Comparison of ENCODE assay signal across 8 cellular contexts in genomic region chr9:91714020-91714721, GRCh38.
DNase-seq lines count a peak whose midpoint lies in the region; ATAC-seq and TF ChIP-seq lines count a peak whose summit lies in the region.

No MANE protein-coding gene starts in this region.

- H2AFZ ChIP-seq in Karpas-422 (ENCODE audit: low read length): no peak overlapping the region

- peak; percentile 27 for TF ChIP-seq POLR2A in GM18951 (IDR thresholded peaks at IDR 0.05; ENCODE audit: extremely low read depth, insufficient read depth, insufficient read length)
- TF ChIP-seq POLR2A in erythroblast (IDR thresholded peaks at IDR 0.05; ENCODE audit: low read length): no peak

- peaks cover 6% of the 10 kb centered on the region; the same call in 1 of the 2 replicates for H3K9me3 ChIP-seq in Karpas-422 (ENCODE audit: low read length)

- H3K36me3 Mint-ChIP-seq in natural killer cell treated with Interleukin-12 subunit alpha and Interleukin-12 subunit beta and Interleukin-15 and Interleukin-18, amount 100 ng/mL, for 72 hours: peaks cover 8% of the 10 kb centered on the region

- peak overlapping the region; percentile 56 for H3K4me3 Mint-ChIP-seq in natural killer cell treated with Interleukin-12 subunit alpha and Interleukin-12 subunit beta and Interleukin-15 and Interleukin-18, amount 100 ng/mL, for 72 hours

- ATAC-seq in natural killer cell treated with Interleukin-12 subunit alpha and Interleukin-12 subunit beta and Interleukin-15 and Interleukin-18, amount 100 ng/mL, for 72 hours: peak; percentile 56 to 76
- ATAC-seq in GM21447 (IDR thresholded peaks at IDR 0.05; ENCODE audit: unreplicated experiment) (no peak), HG03521 (IDR thresholded peaks at IDR 0.05; ENCODE audit: unreplicated experiment) (no peak)

- H3K27me3 Mint-ChIP-seq in natural killer cell treated with Interleukin-12 subunit alpha and Interleukin-12 subunit beta and Interleukin-15 and Interleukin-18, amount 100 ng/mL, for 72 hours: peaks cover 8 to 22% of the 10 kb centered on the region in 2 donors

- no peak for TF ChIP-seq CTCF in AG09309 (IDR thresholded peaks at IDR 0.05; ENCODE audit: control insufficient read depth, insufficient read depth, low read depth, low read length, missing control alignments)

- H3K79me2 ChIP-seq in Karpas-422 (ENCODE audit: low read length): no peaks in the 10 kb centered on the region

- H3K9ac ChIP-seq in Karpas-422 (ENCODE audit: low read length): no peak overlapping the region

- H3K9me2 ChIP-seq in Karpas-422 (replicated peaks; ENCODE audit: insufficient read depth, low read length): no peaks in the 10 kb centered on the region

- no peaks in the 10 kb centered on the region for H3K36me3 ChIP-seq in Karpas-422 (ENCODE audit: insufficient read depth, low read length)

- peaks cover 5 to 7% of the 10 kb centered on the region in 2 donors for H3K4me1 Mint-ChIP-seq in natural killer cell treated with Interleukin-12 subunit alpha and Interleukin-12 subunit beta and Interleukin-15 and Interleukin-18, amount 100 ng/mL, for 72 hours (ENCODE audit: low read depth in 2 of 2)

- no peaks in the 10 kb centered on the region for H3K4me1 ChIP-seq in Karpas-422 (ENCODE audit: low read length)

- in situ Hi-C loops in GM18951 (cut with MboI; ENCODE audit: low sequenced_read_pairs, unreplicated experiment): no loop called here

- no peak overlapping the region for H3K27ac Mint-ChIP-seq in natural killer cell treated with Interleukin-12 subunit alpha and Interleukin-12 subunit beta and Interleukin-15 and Interleukin-18, amount 100 ng/mL, for 72 hours

- no peak overlapping the region for H3K27ac ChIP-seq in Karpas-422 (ENCODE audit: low read length)

- DNase-seq in AG09309 (ENCODE audit: low read depth) (no peak), OCI-M1 (lab: John Stamatoyannopoulos, UW) (peak; percentile 69), erythroblast (lab: John Stamatoyannopoulos, UW) (peak; percentile 64 to 78), Karpas-422 (no peak)
- peak; percentile 67 for DNase-seq in natural killer cell treated with Interleukin-12 subunit alpha and Interleukin-12 subunit beta and Interleukin-15 and Interleukin-18, amount 100 ng/mL, for 72 hours (ENCODE audit: low spot score)

- H3K9me3 Mint-ChIP-seq in natural killer cell treated with Interleukin-12 subunit alpha and Interleukin-12 subunit beta and Interleukin-15 and Interleukin-18, amount 100 ng/mL, for 72 hours: peaks cover 5% of the 10 kb centered on the region

- H3K4me2 ChIP-seq in Karpas-422 (ENCODE audit: low read depth, low read length, poor library complexity, severe bottlenecking): no peak overlapping the region

- H3K27me3 ChIP-seq in Karpas-422 (ENCODE audit: low read length): no peaks in the 10 kb centered on the region

- peak overlapping the region; percentile 49 for H3K4me3 ChIP-seq in AG09309 (ENCODE audit: control insufficient read depth, low read depth, low read length)
- no peak overlapping the region for H3K4me3 ChIP-seq in Karpas-422 (ENCODE audit: low read length)

- H4K20me1 ChIP-seq in Karpas-422 (ENCODE audit: insufficient read depth, low read depth, low read length): no peaks in the 10 kb centered on the region

Comparison
In these comparisons a context has a peak if more than half of its experiments do, and no peak if none do; other contexts are left out.
1. DNase-seq: peak in OCI-M1 (single experiment), erythroblast (2 of 2) and natural killer cell treated with Interleukin-12 subunit alpha and Interleukin-12 subunit beta and Interleukin-15 and Interleukin-18, amount 100 ng/mL, for 72 hours (single experiment); none in AG09309 (single experiment) and Karpas-422 (single experiment).
2. ATAC-seq: peak in natural killer cell treated with Interleukin-12 subunit alpha and Interleukin-12 subunit beta and Interleukin-15 and Interleukin-18, amount 100 ng/mL, for 72 hours (2 of 2); none in GM21447 (single experiment) and HG03521 (single experiment).